ENCODE assay signal across 25 cellular contexts in the genomic region with DNA sequence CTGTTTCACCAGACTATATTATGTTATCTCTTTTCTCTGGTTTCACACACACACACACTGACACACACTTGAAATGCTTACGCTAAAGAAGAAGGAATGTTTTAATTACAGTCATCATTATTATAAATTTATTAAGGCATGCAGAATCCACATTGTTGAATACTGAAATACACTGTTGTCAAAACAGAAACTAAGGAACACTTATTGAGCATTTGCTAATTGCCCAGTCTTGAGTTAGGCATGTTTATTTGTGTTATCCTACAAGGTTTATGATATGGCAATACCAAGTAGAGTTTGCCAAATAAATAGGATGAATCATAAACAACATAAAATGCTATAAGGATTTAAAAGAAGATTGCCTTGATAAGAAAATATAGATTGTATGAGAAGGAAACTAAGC.
"Had no signal": no experiment of that assay in that cellular context is flagged by ENCODE, and none has a peak within 500 bp of the region (broad histone marks: within the 10 kb centered on the region; RNA-seq: fewer than 3 reads in every experiment).

No MANE protein-coding gene starts in this region.

- H3K27ac Mint-ChIP-seq: activated CD4-positive, alpha-beta T cell treated with anti-CD3 and anti-CD28 coated beads for 36 hours; activated naive CD8-positive, alpha-beta T cell; brain; natural killer cell treated with Interleukin-12 subunit alpha and Interleukin-12 subunit beta and Interleukin-15 and Interleukin-18, amount 100 ng/mL, for 72 hours; stimulated activated naive B cell treated with anti-CD40 and anti-IgM and Interleukin-4, amounts not matched to agents 10 μg/mL and 1 μg/mL and 100 μg/mL, for 72 hours; T-helper 2 cell treated with Interferon-gamma antibody and Interleukin-4, amounts not matched to agents 5 μg/mL and 100 μg/mL, for 36 hours had no signal

- H3K4me3 ChIP-seq: adrenal gland, ascending aorta, esophagus muscularis mucosa, gastrocnemius medialis, hepatocyte, mucosa of descending colon, right atrium auricular region, suprapubic skin, tibial nerve had no signal

- H3K4me3 Mint-ChIP-seq: activated CD4-positive, alpha-beta T cell treated with anti-CD3 and anti-CD28 coated beads for 36 hours; activated naive CD8-positive, alpha-beta T cell; brain; natural killer cell treated with Interleukin-12 subunit alpha and Interleukin-12 subunit beta and Interleukin-15 and Interleukin-18, amount 100 ng/mL, for 72 hours; stimulated activated naive B cell treated with anti-CD40 and anti-IgM and Interleukin-4, amounts not matched to agents 10 μg/mL and 1 μg/mL and 100 μg/mL, for 72 hours; T-helper 2 cell treated with Interferon-gamma antibody and Interleukin-4, amounts not matched to agents 5 μg/mL and 100 μg/mL, for 36 hours had no signal

- H3K36me3 Mint-ChIP-seq: activated naive CD8-positive, alpha-beta T cell; brain; stimulated activated naive B cell treated with anti-CD40 and anti-IgM and Interleukin-4, amounts not matched to agents 10 μg/mL and 1 μg/mL and 100 μg/mL, for 72 hours had no signal

- DNase-seq: activated CD4-positive, alpha-beta T cell treated with anti-CD3 and anti-CD28 coated beads for 36 hours; activated CD4-positive, alpha-beta T cell treated with anti-CD3 and anti-CD28 coated beads, Interleukin-2, amount 50 U/mL, for 4 hours; activated CD4-positive, CD25-positive, alpha-beta regulatory T cell; activated effector memory CD4-positive, alpha-beta T cell treated with Interleukin-2 at 50 U/mL for 16 hours; activated naive CD4-positive, alpha-beta T cell treated with Interleukin-2 at 50 U/mL for 16 hours; adrenal gland; caudate nucleus; gastrocnemius medialis; kidney; mesendoderm; mucosa of descending colon; stimulated activated CD4-positive, alpha-beta T cell treated with anti-CD3 and anti-CD28 coated beads, Interleukin-15, amount 100 ng/mL, for 24 hours; stimulated activated CD4-positive, alpha-beta T cell treated with anti-CD3 and anti-CD28 coated beads, Interleukin-2, amount 100 ng/mL, for 24 hours; stimulated activated naive B cell treated with anti-CD40 and anti-IgM and Interleukin-4, amounts not matched to agents 10 μg/mL and 1 μg/mL and 100 μg/mL, for 72 hours; T-helper 1 cell had no signal

- ATAC-seq: activated CD4-positive, alpha-beta T cell treated with anti-CD3 and anti-CD28 coated beads for 36 hours; gastrocnemius medialis; mucosa of descending colon; natural killer cell treated with Interleukin-12 subunit alpha and Interleukin-12 subunit beta and Interleukin-15 and Interleukin-18, amount 100 ng/mL, for 72 hours; stimulated activated naive B cell treated with anti-CD40 and anti-IgM and Interleukin-4, amounts not matched to agents 10 μg/mL and 1 μg/mL and 100 μg/mL, for 72 hours had no signal

- H3K27me3 Mint-ChIP-seq: activated CD4-positive, alpha-beta T cell treated with anti-CD3 and anti-CD28 coated beads for 36 hours; activated naive CD8-positive, alpha-beta T cell; brain; natural killer cell treated with Interleukin-12 subunit alpha and Interleukin-12 subunit beta and Interleukin-15 and Interleukin-18, amount 100 ng/mL, for 72 hours; stimulated activated naive B cell treated with anti-CD40 and anti-IgM and Interleukin-4, amounts not matched to agents 10 μg/mL and 1 μg/mL and 100 μg/mL, for 72 hours had no signal

- H2AFZ ChIP-seq: hepatocyte had no signal

- H3K4me1 ChIP-seq: adrenal gland, ascending aorta, gastrocnemius medialis, right atrium auricular region, suprapubic skin, tibial nerve had no signal

- H3K79me2 ChIP-seq: hepatocyte had no signal

- H3K27me3 ChIP-seq: adrenal gland, ascending aorta, esophagus muscularis mucosa, gastrocnemius medialis, hepatocyte, right atrium auricular region, suprapubic skin, tibial nerve had no signal

- H3K4me2 ChIP-seq: hepatocyte had no signal

- H3K4me1 Mint-ChIP-seq: activated CD4-positive, alpha-beta T cell treated with anti-CD3 and anti-CD28 coated beads for 36 hours; stimulated activated naive B cell treated with anti-CD40 and anti-IgM and Interleukin-4, amounts not matched to agents 10 μg/mL and 1 μg/mL and 100 μg/mL, for 72 hours had no signal

- H3K36me3 ChIP-seq: adrenal gland, ascending aorta, esophagus muscularis mucosa, gastrocnemius medialis, right atrium auricular region, suprapubic skin, tibial nerve had no signal

- H3K27ac ChIP-seq: adrenal gland, ascending aorta, esophagus muscularis mucosa, gastrocnemius medialis, hepatocyte, right atrium auricular region, suprapubic skin, tibial nerve had no signal

- H3K9me3 ChIP-seq: adrenal gland, ascending aorta, esophagus muscularis mucosa, gastrocnemius medialis, mucosa of descending colon, right atrium auricular region, suprapubic skin, tibial nerve had no signal
